8 cellular contexts compared by ENCODE assay signal in the genomic region with DNA sequence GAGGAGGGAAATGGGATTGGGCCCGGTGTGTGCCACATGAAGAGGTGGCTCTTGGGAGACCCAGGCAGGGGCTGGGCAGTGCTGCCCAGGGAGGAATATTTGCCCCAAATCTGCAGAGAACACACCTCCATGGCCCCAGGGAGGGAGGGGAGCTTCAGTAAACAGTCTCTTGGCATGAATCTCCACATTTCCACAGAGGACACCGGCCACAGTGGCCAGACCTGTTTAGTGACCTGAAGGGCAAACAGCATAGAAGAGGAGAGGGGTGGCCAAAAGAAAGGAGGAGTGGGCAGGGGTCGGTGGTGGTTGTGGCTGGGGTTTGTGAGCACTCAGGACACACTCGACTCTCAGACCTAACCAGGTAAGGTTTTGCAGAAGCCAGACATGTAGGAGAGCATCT. TPM values are rescaled to one million over a fixed set of nuclear protein-coding genes. Genes with fewer than 3 reads are reported as not detected.
DNase-seq lines count a peak whose midpoint lies in the region; ATAC-seq and TF ChIP-seq lines count a peak whose summit lies in the region.

No MANE protein-coding gene starts in this region.

- H3K4me2 ChIP-seq in fibroblast of lung (ENCODE audit: extremely low read depth, insufficient read depth, low read length) (no peak overlapping the region), smooth muscle cell (peak overlapping the region; percentile 45)

- 52% methylated on average over 4 of the region's 4 CpGs for WGBS in smooth muscle cell (ENCODE audit: low lambda C conversion rate)

- DNase-seq in HFF-Myc (ENCODE audit: extremely low read depth, low read depth) (no peak), T-helper 17 cell (no peak), fibroblast of lung (ENCODE audit: low read depth in 2 of 2) (no peak), smooth muscle cell (lab: John Stamatoyannopoulos, UW; ENCODE audit: unreplicated experiment) (no peak), GM10266 (ENCODE audit: extremely low spot score) (no peak), NCI-H1105 treated with DMSO at 0.1 percent for 48 hours (lab: John Stamatoyannopoulos, UW) (no peak)
- DNase-seq in stimulated activated CD8-positive, alpha-beta memory T cell treated with anti-CD3 and anti-CD28 coated beads, Interleukin-4, amount 100 ng/mL, for 48 hours: no peak

- H3K27ac ChIP-seq in fibroblast of lung (ENCODE audit: insufficient read depth, low read length) (peak overlapping the region; percentile 78), smooth muscle cell (ENCODE audit: low read depth) (peak overlapping the region; percentile 89)

- H3K36me3 ChIP-seq in fibroblast of lung (ENCODE audit: control insufficient read depth, insufficient read depth, low read length) (no peaks in the 10 kb centered on the region), smooth muscle cell (ENCODE audit: low read depth) (no peaks in the 10 kb centered on the region)

- H2AFZ ChIP-seq in fibroblast of lung (ENCODE audit: low read length): no peak overlapping the region
- H2AFZ ChIP-seq in smooth muscle cell (ENCODE audit: low read depth): no peak overlapping the region

- no peaks in the 10 kb centered on the region for H3K27me3 ChIP-seq in fibroblast of lung (ENCODE audit: control insufficient read depth, insufficient read depth, low read length)
- no peaks in the 10 kb centered on the region for H3K27me3 ChIP-seq in smooth muscle cell (ENCODE audit: low read depth)

- no peaks in the 10 kb centered on the region for H3K9me3 ChIP-seq in T-helper 17 cell (ENCODE audit: control insufficient read depth, low read length, poor library complexity, severe bottlenecking)
- no peaks in the 10 kb centered on the region for H3K9me3 ChIP-seq in fibroblast of lung (ENCODE audit: control insufficient read depth, insufficient read depth, low read depth, low read length)
- H3K9me3 ChIP-seq in smooth muscle cell (replicated peaks; ENCODE audit: low read depth): no peaks in the 10 kb centered on the region

- H3K4me1 Mint-ChIP-seq in T-helper 17 cell: peaks cover 22% of the 10 kb centered on the region

- peaks cover 33% of the 10 kb centered on the region for H3K4me1 ChIP-seq in fibroblast of lung (ENCODE audit: control insufficient read depth, extremely low read depth, insufficient read depth, low read length)
- peaks cover 17% of the 10 kb centered on the region for H3K4me1 ChIP-seq in smooth muscle cell (ENCODE audit: low read depth)

- H3K79me2 ChIP-seq in fibroblast of lung (ENCODE audit: control insufficient read depth, insufficient read depth, low read length) (no peaks in the 10 kb centered on the region), smooth muscle cell (ENCODE audit: low read depth) (no peaks in the 10 kb centered on the region)

- H4K20me1 ChIP-seq in fibroblast of lung (ENCODE audit: control insufficient read depth, extremely low read depth, insufficient read depth, low read length) (no peaks in the 10 kb centered on the region), smooth muscle cell (ENCODE audit: low read depth) (no peaks in the 10 kb centered on the region)

- peaks cover 15% of the 10 kb centered on the region for H3K27me3 Mint-ChIP-seq in T-helper 17 cell

- peaks cover 2% of the 10 kb centered on the region for H3K36me3 Mint-ChIP-seq in T-helper 17 cell (ENCODE audit: low read depth)

- H3K4me3 ChIP-seq in HFF-Myc (replicated peaks; ENCODE audit: low read depth, low read length): peak overlapping the region; percentile 18
- no peak overlapping the region for H3K4me3 ChIP-seq in fibroblast of lung (replicated peaks in 1 of 4; ENCODE audit: control extremely low read depth in 1 of 4, insufficient read depth in 1 of 4, low read depth in 3 of 4, low read length in 4 of 4)
- H3K4me3 ChIP-seq in smooth muscle cell: no peak overlapping the region

- H3K9ac ChIP-seq in fibroblast of lung (ENCODE audit: insufficient read depth, low read length): no peak overlapping the region
- peak overlapping the region; percentile 33 for H3K9ac ChIP-seq in smooth muscle cell (ENCODE audit: low read depth)

- H3F3A ChIP-seq in smooth muscle cell (ENCODE audit: low read depth): peaks cover 9% of the 10 kb centered on the region

- TF ChIP-seq CTCF in HFF-Myc (IDR thresholded peaks at IDR 0.05; ENCODE audit: low read depth, low read length, missing control alignments) (no peak), fibroblast of lung (conservative IDR thresholded peaks at IDR 0.05 in 1 of 2, IDR thresholded peaks at IDR 0.05 in 1 of 2; ENCODE audit: low read depth in 1 of 2, low read length in 2 of 2) (no peak), smooth muscle cell (IDR thresholded peaks at IDR 0.05; ENCODE audit: borderline replicate concordance, insufficient read depth, poor library complexity, severe bottlenecking) (no peak), GM10266 (IDR thresholded peaks at IDR 0.05; ENCODE audit: control insufficient read depth, insufficient read depth, low read depth, missing control alignments) (no peak)

- peak overlapping the region; percentile 74 for H3K27ac Mint-ChIP-seq in T-helper 17 cell

- ATAC-seq in T-helper 17 cell (no peak), GM21737 (IDR thresholded peaks at IDR 0.05; ENCODE audit: unreplicated experiment) (no peak)

- H3K4me3 Mint-ChIP-seq in T-helper 17 cell: peak overlapping the region; percentile 77

RNA-seq across cellular contexts. Expression of gene IFFO2, which starts 54.0 kb away (rescaled TPM):
- total RNA-seq in T-helper 17 cell (100 to 1,000 TPM in 1 of 2 donors, 10 to 100 TPM in 1; 99.8 to 119 TPM), fibroblast of lung (5.6 and 5.8 TPM in 2 replicates), smooth muscle cell (19.1 and 28.0 TPM in 2 replicates)
- polyA plus RNA-seq in fibroblast of lung (7.3 and 10.4 TPM in 2 replicates), smooth muscle cell (3.7 and 5.7 TPM in 2 replicates)
- 7.1 and 8.5 TPM in 2 replicates for polyA plus RNA-seq in fibroblast of lung (2012)
- polyA minus RNA-seq in fibroblast of lung (ENCODE audit: low replicate concordance): 18.6 and 27.1 TPM in 2 replicates
